In genomic region chr18:34834897-34835296, GRCh38 we compare ENCODE assay signal across 1 cellular context.
TF ChIP-seq lines count a peak whose summit lies in the region.

No MANE protein-coding gene starts in this region.

TF ChIP-seq in SK-N-SH, 30 proteins besides CTCF, POLR2A, EP300 and RAD21 (continued from another document):
- TF ChIP-seq IRF3 (IDR thresholded peaks at IDR 0.05; ENCODE audit: low read depth, low read length) = no peak
